8 cellular contexts compared by ENCODE assay signal in the genomic region with DNA sequence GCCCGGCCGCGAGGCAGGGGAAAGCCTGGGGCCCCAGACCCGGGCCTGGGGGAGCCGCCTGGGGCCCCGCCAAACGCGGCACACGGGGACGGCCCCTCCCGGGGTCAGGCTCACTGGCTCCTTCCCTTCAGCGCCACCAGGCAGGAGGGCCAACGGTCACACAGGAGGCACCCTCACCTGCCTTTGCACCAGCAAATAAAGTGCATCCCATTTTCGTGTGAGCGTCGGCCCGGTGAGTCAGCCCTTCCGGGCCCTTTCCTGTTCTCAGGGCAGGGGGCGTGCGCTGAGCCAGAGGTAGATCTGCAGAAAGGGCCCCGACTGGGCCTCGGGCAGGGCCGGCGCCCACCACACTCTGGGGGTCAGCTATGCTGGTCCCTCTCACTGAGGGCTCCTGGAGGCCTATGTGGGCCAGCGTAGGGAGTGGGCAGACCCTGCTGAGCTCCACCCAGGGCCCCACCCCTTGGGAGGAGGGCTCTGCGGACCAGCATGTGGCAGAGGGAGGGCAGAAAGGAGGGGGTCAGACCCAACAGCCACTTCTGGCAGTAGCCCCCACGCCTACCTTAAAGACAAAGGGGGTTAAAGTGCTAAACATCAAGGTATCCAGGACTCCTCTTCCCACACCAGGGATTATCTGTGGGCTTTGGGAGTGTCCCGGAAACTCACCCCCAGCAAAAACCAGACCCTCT. TPM values are rescaled to one million over a fixed set of nuclear protein-coding genes. Genes with fewer than 3 reads are reported as not detected.
DNase-seq lines count a peak whose midpoint lies in the region; ATAC-seq and TF ChIP-seq lines count a peak whose summit lies in the region.

No MANE protein-coding gene starts in this region.

- H3K9me2 ChIP-seq in Karpas-422 (replicated peaks; ENCODE audit: insufficient read depth, low read length) = no peaks in the 10 kb centered on the region

- peaks cover 47% of the 10 kb centered on the region for H3K4me1 Mint-ChIP-seq in activated naive CD8-positive, alpha-beta T cell treated with anti-CD3 and anti-CD28 coated beads, Interleukin-2, amount 50 U/mL, for 24 hours
- peaks cover 16% of the 10 kb centered on the region for H3K4me1 Mint-ChIP-seq in progenitor cell of endocrine pancreas (ENCODE audit: low read depth)

- CTCF ChIA-PET in AG04449 (lab: Yijun Ruan, JAX) = interaction anchor here (0.6 to 1.7 kb wide), 4 partner anchors 11 to 100 kb away, joined by 3 to 4 read pairs (median 4); a partner anchor contains a TSS

- peak overlapping the region; percentile 86 for H3K27ac Mint-ChIP-seq in activated naive CD8-positive, alpha-beta T cell treated with anti-CD3 and anti-CD28 coated beads, Interleukin-2, amount 50 U/mL, for 24 hours
- H3K27ac Mint-ChIP-seq in progenitor cell of endocrine pancreas = peak overlapping the region; percentile 79

- H4K20me1 ChIP-seq in Karpas-422 (ENCODE audit: insufficient read depth, low read depth, low read length) = peaks cover 25% of the 10 kb centered on the region; the same call in 1 of the 2 replicates

- TF ChIP-seq CTCF in AG04449 (IDR thresholded peaks at IDR 0.05; ENCODE audit: insufficient read depth, low read length, missing control alignments) (no peak), heart right ventricle (IDR thresholded peaks at IDR 0.05) (peak in 1 of 9 donors; percentile 15), progenitor cell of endocrine pancreas (IDR thresholded peaks at IDR 0.05; ENCODE audit: unreplicated experiment) (peak; percentile 39)

- DNase-seq in AG04449 (ENCODE audit: low read depth, low spot score) = no peak
- peak; percentile 85 for DNase-seq in Karpas-422
- no peak for DNase-seq in SK-N-MC (ENCODE audit: low read depth, low spot score)
- peak; percentile 77 for DNase-seq in activated naive CD8-positive, alpha-beta T cell treated with anti-CD3 and anti-CD28 coated beads, Interleukin-2, amount 50 U/mL, for 24 hours
- DNase-seq in heart right ventricle = peak; percentile 61 to 69
- peak; percentile 49 for DNase-seq in progenitor cell of endocrine pancreas (ENCODE audit: low spot score, unreplicated experiment)

- POLR2A ChIA-PET in AG04449 (lab: Yijun Ruan, JAX) = interaction anchor here (1.5 to 1.8 kb wide), 2 partner anchors 12 to 92 kb away, joined by 3 to 8 read pairs; a partner anchor contains a TSS

- peak overlapping the region; percentile 45; the same call in 1 of the 2 replicates for H2AFZ ChIP-seq in Karpas-422 (ENCODE audit: low read length)

- H3K9me3 Mint-ChIP-seq in activated naive CD8-positive, alpha-beta T cell treated with anti-CD3 and anti-CD28 coated beads, Interleukin-2, amount 50 U/mL, for 24 hours = no peaks in the 10 kb centered on the region
- no peaks in the 10 kb centered on the region for H3K9me3 Mint-ChIP-seq in progenitor cell of endocrine pancreas (ENCODE audit: low read depth)

- peak; percentile 25 for ATAC-seq in GM18867 (IDR thresholded peaks at IDR 0.05; ENCODE audit: unreplicated experiment)
- peak; percentile 64 for ATAC-seq in activated naive CD8-positive, alpha-beta T cell treated with anti-CD3 and anti-CD28 coated beads, Interleukin-2, amount 50 U/mL, for 24 hours
- ATAC-seq in heart right ventricle = peak; percentile 27 to 57 (median 47)
- no peak for ATAC-seq in GM18511 (IDR thresholded peaks at IDR 0.05; ENCODE audit: unreplicated experiment)

- H3K9me3 ChIP-seq in Karpas-422 (ENCODE audit: low read length) (no peaks in the 10 kb centered on the region), SK-N-MC (ENCODE audit: low read depth, low read length) (no peaks in the 10 kb centered on the region), heart right ventricle (no peaks in the 10 kb centered on the region)

- H3K36me3 ChIP-seq in Karpas-422 (ENCODE audit: insufficient read depth, low read length) (no peaks in the 10 kb centered on the region), SK-N-MC (ENCODE audit: insufficient read depth, low read length) (peaks cover 10% of the 10 kb centered on the region; the same call in 1 of the 2 replicates), heart right ventricle (peaks cover 0 to 31% (median 12%) of the 10 kb centered on the region in 9 donors)

- H3K4me2 ChIP-seq in Karpas-422 (ENCODE audit: low read depth, low read length, poor library complexity, severe bottlenecking) = peak overlapping the region; percentile 97

- WGBS in heart right ventricle, 2 donors = 6 to 7% methylated on average over 27 to 28 of the region's 28 CpGs

- H3K79me2 ChIP-seq in Karpas-422 (ENCODE audit: low read length) = peaks cover 36% of the 10 kb centered on the region

- H3K27me3 Mint-ChIP-seq in activated naive CD8-positive, alpha-beta T cell treated with anti-CD3 and anti-CD28 coated beads, Interleukin-2, amount 50 U/mL, for 24 hours = no peaks in the 10 kb centered on the region
- no peaks in the 10 kb centered on the region for H3K27me3 Mint-ChIP-seq in progenitor cell of endocrine pancreas

- H3K27me3 ChIP-seq in Karpas-422 (ENCODE audit: low read length) = no peaks in the 10 kb centered on the region
- no peaks in the 10 kb centered on the region for H3K27me3 ChIP-seq in heart right ventricle

- H3K27ac ChIP-seq in Karpas-422 (ENCODE audit: low read length) (peak overlapping the region; percentile 59), SK-N-MC (peak overlapping the region; percentile 86), heart right ventricle (peak overlapping the region in 9 of 10 donors; percentile 15 to 96 (median 56))

- no peaks in the 10 kb centered on the region for H3K36me3 Mint-ChIP-seq in activated naive CD8-positive, alpha-beta T cell treated with anti-CD3 and anti-CD28 coated beads, Interleukin-2, amount 50 U/mL, for 24 hours (ENCODE audit: low read depth)
- peaks cover 3% of the 10 kb centered on the region for H3K36me3 Mint-ChIP-seq in progenitor cell of endocrine pancreas (ENCODE audit: insufficient read depth)

- intact Hi-C loops in heart right ventricle (cut with DNase I) = loop anchor here in 2 of 10 donors (5.0 kb wide), 2 partner anchors 60 to 405 kb away; a partner anchor contains a TSS

- H3K9ac ChIP-seq in Karpas-422 (ENCODE audit: low read length) = peak overlapping the region; percentile 74
- H3K9ac ChIP-seq in SK-N-MC (ENCODE audit: insufficient read length) = peak overlapping the region; percentile 70

- peak overlapping the region; percentile 82 for H3K4me3 Mint-ChIP-seq in activated naive CD8-positive, alpha-beta T cell treated with anti-CD3 and anti-CD28 coated beads, Interleukin-2, amount 50 U/mL, for 24 hours
- peak overlapping the region; percentile 69 for H3K4me3 Mint-ChIP-seq in progenitor cell of endocrine pancreas (ENCODE audit: low read depth)

- H3K4me1 ChIP-seq in Karpas-422 (ENCODE audit: low read length) (peaks cover 50% of the 10 kb centered on the region), heart right ventricle (peaks cover 17 to 54% (median 48%) of the 10 kb centered on the region in 9 donors)

- H3K4me3 ChIP-seq in AG04449 (ENCODE audit: low read depth, low read length) (peak overlapping the region; percentile 55), Karpas-422 (ENCODE audit: low read length) (peak overlapping the region; percentile 72), SK-N-MC (peak overlapping the region; percentile 84), heart right ventricle (peak overlapping the region in 9 of 10 donors; percentile 43 to 100 (median 95))

RNA-seq across cellular contexts. Expression of a gene that starts 0.9 kb away (rescaled TPM):
- 32.3 and 35.3 TPM in 2 replicates for total RNA-seq in Karpas-422 (2014; rRNA removed; shearing (Covaris generic); ENCODE audit: low replicate concordance)
- 10 to 100 TPM; 27.3 to 70.4 (median 39.0) TPM for total RNA-seq in heart right ventricle
- 100 to 1,000 TPM in 1 of 2 donors, 10 to 100 TPM in 1; 36.3 to 130 TPM for polyA plus RNA-seq in heart right ventricle
- 78.9 and 79.2 TPM in 2 replicates for total RNA-seq in progenitor cell of endocrine pancreas

RNA-seq across cellular contexts. Expression of a gene that starts 12.6 kb away (rescaled TPM):
- 4.2 and 9.0 TPM in 2 replicates for total RNA-seq in Karpas-422 (2014; rRNA removed; shearing (Covaris generic); ENCODE audit: low replicate concordance)
- total RNA-seq in heart right ventricle (10 to 100 TPM; 11.1 to 14.8 (median 13.7) TPM), progenitor cell of endocrine pancreas (49.4 and 50.5 TPM in 2 replicates)
- polyA plus RNA-seq in heart right ventricle = 10 to 100 TPM in 1 of 2 donors, 1 to 10 TPM in 1; 4.6 to 11.8 TPM

RNA-seq across cellular contexts. Expression of a gene that starts 22.3 kb away (rescaled TPM):
- total RNA-seq in Karpas-422 (2014; rRNA removed; shearing (Covaris generic); ENCODE audit: low replicate concordance) = 11.7 and 13.0 TPM in 2 replicates
- total RNA-seq in heart right ventricle (1 to 10 TPM; 3.4 to 8.4 (median 4.0) TPM), progenitor cell of endocrine pancreas (12.8 and 14.0 TPM in 2 replicates)
- polyA plus RNA-seq in heart right ventricle = 1 to 10 TPM; 3.9 to 8.8 TPM

RNA-seq across cellular contexts. Expression of a gene that starts 23.8 kb away (rescaled TPM):
- 24.2 and 40.7 TPM in 2 replicates for total RNA-seq in Karpas-422 (2014; rRNA removed; shearing (Covaris generic); ENCODE audit: low replicate concordance)
- total RNA-seq in heart right ventricle = 10 to 100 TPM; 43.8 to 53.6 (median 48.1) TPM
- polyA plus RNA-seq in heart right ventricle = 10 to 100 TPM; 27.8 to 48.4 TPM
- total RNA-seq in progenitor cell of endocrine pancreas = 74.7 and 76.4 TPM in 2 replicates

Comparison
In these comparisons a context has a peak if more than half of its experiments do, and no peak if none do; other contexts are left out.
1. DNase-seq: peak in Karpas-422 (single experiment), activated naive CD8-positive, alpha-beta T cell treated with anti-CD3 and anti-CD28 coated beads, Interleukin-2, amount 50 U/mL, for 24 hours (single experiment), heart right ventricle (2 of 2) and progenitor cell of endocrine pancreas (single experiment); none in AG04449 (single experiment) and SK-N-MC (single experiment).
2. Peak in every context shown above with its lines, with median percentiles within 50 percentile points of each other: H3K4me3 ChIP-seq and H3K27ac ChIP-seq.